11 cellular contexts compared by ENCODE assay signal in genomic region chr1:12549106-12549459, GRCh38.
DNase-seq lines count a peak whose midpoint lies in the region; ATAC-seq and TF ChIP-seq lines count a peak whose summit lies in the region.
"Had no signal": no experiment of that assay in that cellular context is flagged by ENCODE, and none has a peak within 500 bp of the region (broad histone marks: within the 10 kb centered on the region; RNA-seq: fewer than 3 reads in every experiment).

No MANE protein-coding gene starts in this region.

- H3K4me3 ChIP-seq in GM23248, result peak overlapping the region; percentile 55; the same call in 1 of the 2 replicates
- H3K4me3 ChIP-seq in breast epithelium, result peak overlapping the region in 1 of 3 donors; percentile 49
- no peak overlapping the region for H3K4me3 ChIP-seq in left lung
- no peak overlapping the region for H3K4me3 ChIP-seq in suprapubic skin

- peak; percentile 26 for ATAC-seq in left lung
- ATAC-seq in activated T-cell treated with anti-CD3 and anti-CD28 coated beads, Interleukin-2, amount 50 U/mL, for 72 hours (replicated peaks in 1 of 2), result no peak

- CTCF ChIA-PET in activated CD4-positive, alpha-beta memory T cell treated with anti-CD3 and anti-CD28 coated beads, Interleukin-2, amount 10 ng/mL, durations not matched to agents 7 days and 5 days (lab: Charles Lee), result no interaction called here

- H3K9me3 Mint-ChIP-seq in activated CD4-positive, alpha-beta memory T cell treated with anti-CD3 and anti-CD28 coated beads, Interleukin-2, amount 10 ng/mL, durations not matched to agents 7 days and 5 days, result no peaks in the 10 kb centered on the region
- H3K9me3 Mint-ChIP-seq in activated T-cell treated with anti-CD3 and anti-CD28 coated beads, Interleukin-2, amount 50 U/mL, for 72 hours, result no peaks in the 10 kb centered on the region
- H3K9me3 Mint-ChIP-seq: activated naive CD4-positive, alpha-beta T cell treated with anti-CD3 and anti-CD28 coated beads, Interleukin-2, amount 50 U/mL, for 24 hours had no signal

- TF ChIP-seq CTCF in breast epithelium (IDR thresholded peaks at IDR 0.05) (no peak), left lung (IDR thresholded peaks at IDR 0.05) (no peak), suprapubic skin (IDR thresholded peaks at IDR 0.05) (no peak)

- H3K4me1 Mint-ChIP-seq in activated CD4-positive, alpha-beta memory T cell treated with anti-CD3 and anti-CD28 coated beads, Interleukin-2, amount 10 ng/mL, durations not matched to agents 7 days and 5 days, result no peaks in the 10 kb centered on the region
- H3K4me1 Mint-ChIP-seq in activated T-cell treated with anti-CD3 and anti-CD28 coated beads, Interleukin-2, amount 50 U/mL, for 72 hours (ENCODE audit: low read depth), result peaks cover 13% of the 10 kb centered on the region

- H2AFZ ChIP-seq in GM23248, result peak overlapping the region; percentile 1; the same call in 1 of the 2 replicates

- no peak for TF ChIP-seq POLR2A in breast epithelium (IDR thresholded peaks at IDR 0.05)
- TF ChIP-seq POLR2A in suprapubic skin (IDR thresholded peaks at IDR 0.05), result no peak

- POLR2A ChIA-PET in activated CD4-positive, alpha-beta memory T cell treated with anti-CD3 and anti-CD28 coated beads, Interleukin-2, amount 10 ng/mL, durations not matched to agents 7 days and 5 days (lab: Charles Lee), result no interaction called here

- H4K20me1 ChIP-seq in GM23248 (ENCODE audit: insufficient read depth), result no peaks in the 10 kb centered on the region

- no peaks in the 10 kb centered on the region for H3K79me2 ChIP-seq in GM23248 (ENCODE audit: insufficient read depth)

- in situ Hi-C loops in GM23248 (cut with MboI), result no loop called here

- H3K9me2 ChIP-seq in GM23248 (ENCODE audit: insufficient read depth), result no peaks in the 10 kb centered on the region

- no peak overlapping the region for H3K4me3 Mint-ChIP-seq in activated CD4-positive, alpha-beta memory T cell treated with anti-CD3 and anti-CD28 coated beads, Interleukin-2, amount 10 ng/mL, durations not matched to agents 7 days and 5 days
- no peak overlapping the region for H3K4me3 Mint-ChIP-seq in activated T-cell treated with anti-CD3 and anti-CD28 coated beads, Interleukin-2, amount 50 U/mL, for 72 hours
- H3K4me3 Mint-ChIP-seq: activated naive CD4-positive, alpha-beta T cell treated with anti-CD3 and anti-CD28 coated beads, Interleukin-2, amount 50 U/mL, for 24 hours had no signal

- H3K9me3 ChIP-seq in GM23248 (ENCODE audit: low read depth), result no peaks in the 10 kb centered on the region
- H3K9me3 ChIP-seq in breast epithelium, result no peaks in the 10 kb centered on the region
- H3K9me3 ChIP-seq in left lung, result no peaks in the 10 kb centered on the region
- H3K9me3 ChIP-seq in suprapubic skin, result no peaks in the 10 kb centered on the region

- TF ChIP-seq EP300 in suprapubic skin (IDR thresholded peaks at IDR 0.05), result no peak

- H3F3A ChIP-seq in GM23248 (ENCODE audit: insufficient read depth), result no peaks in the 10 kb centered on the region; the same call in 1 of the 2 replicates

- intact Hi-C loops in breast epithelium (cut with DNase I; ENCODE audit: low total_unique reads) (loop anchor here (5.0 kb wide), 1 partner anchor 68 kb away; the partner anchor contains the start of gene DHRS3), left lung (cut with DNase I) (no loop called here)

- H3K4me2 ChIP-seq in GM23248 (ENCODE audit: unreplicated experiment), result peak overlapping the region; percentile 69

- no peak overlapping the region for H3K27ac Mint-ChIP-seq in activated CD4-positive, alpha-beta memory T cell treated with anti-CD3 and anti-CD28 coated beads, Interleukin-2, amount 10 ng/mL, durations not matched to agents 7 days and 5 days
- H3K27ac Mint-ChIP-seq in activated T-cell treated with anti-CD3 and anti-CD28 coated beads, Interleukin-2, amount 50 U/mL, for 72 hours, result no peak overlapping the region

- H3K36me3 Mint-ChIP-seq in activated CD4-positive, alpha-beta memory T cell treated with anti-CD3 and anti-CD28 coated beads, Interleukin-2, amount 10 ng/mL, durations not matched to agents 7 days and 5 days (ENCODE audit: low read depth), result no peaks in the 10 kb centered on the region
- no peaks in the 10 kb centered on the region for H3K36me3 Mint-ChIP-seq in activated T-cell treated with anti-CD3 and anti-CD28 coated beads, Interleukin-2, amount 50 U/mL, for 72 hours (ENCODE audit: insufficient read depth in 2 of 2)
- H3K36me3 Mint-ChIP-seq: activated naive CD4-positive, alpha-beta T cell treated with anti-CD3 and anti-CD28 coated beads, Interleukin-2, amount 50 U/mL, for 24 hours had no signal

- DNase-seq in GM23248 (peak; percentile 60), breast epithelium (ENCODE audit: low spot score in 2 of 2) (peak in 1 of 2 donors; percentile 52), left lung (peak; percentile 39 to 75), suprapubic skin (ENCODE audit: low spot score in 2 of 2) (peak in 1 of 2 donors; percentile 86)
- DNase-seq in activated CD4-positive, alpha-beta memory T cell treated with anti-CD3 and anti-CD28 coated beads, Interleukin-2, amount 10 ng/mL, durations not matched to agents 7 days and 5 days, result no peak
- no peak for DNase-seq in activated naive CD4-positive, alpha-beta T cell (lab: John Stamatoyannopoulos, UW)
- DNase-seq in activated T-cell treated with anti-CD3 and anti-CD28 coated beads, Interleukin-2, amount 50 U/mL, for 72 hours, result no peak
- no peak for DNase-seq in stimulated activated CD4-positive, alpha-beta T cell treated with anti-CD3 and anti-CD28 coated beads, Interleukin-4, amount 100 ng/mL, for 24 hours
- DNase-seq: NCI-H1092 had no signal

- H3K27me3 ChIP-seq in GM23248 (replicated peaks; ENCODE audit: insufficient read depth) (no peaks in the 10 kb centered on the region), breast epithelium (no peaks in the 10 kb centered on the region), left lung (no peaks in the 10 kb centered on the region), suprapubic skin (no peaks in the 10 kb centered on the region)

- H3K27ac ChIP-seq in GM23248 (peak overlapping the region; percentile 77), breast epithelium (peak overlapping the region; percentile 83 to 89), left lung (peak overlapping the region; percentile 4 to 65), suprapubic skin (peak overlapping the region; percentile 73)
- H3K27ac ChIP-seq: epithelial cell of prostate had no signal

- H3K36me3 ChIP-seq in GM23248 (ENCODE audit: low read depth), result no peaks in the 10 kb centered on the region
- no peaks in the 10 kb centered on the region for H3K36me3 ChIP-seq in breast epithelium
- H3K36me3 ChIP-seq in left lung, result no peaks in the 10 kb centered on the region
- no peaks in the 10 kb centered on the region for H3K36me3 ChIP-seq in suprapubic skin

- peak overlapping the region; percentile 57 for H3K9ac ChIP-seq in GM23248

- peaks cover 4% of the 10 kb centered on the region for H3K27me3 Mint-ChIP-seq in activated CD4-positive, alpha-beta memory T cell treated with anti-CD3 and anti-CD28 coated beads, Interleukin-2, amount 10 ng/mL, durations not matched to agents 7 days and 5 days
- H3K27me3 Mint-ChIP-seq in activated T-cell treated with anti-CD3 and anti-CD28 coated beads, Interleukin-2, amount 50 U/mL, for 72 hours (ENCODE audit: low read depth), result no peaks in the 10 kb centered on the region
- H3K27me3 Mint-ChIP-seq: activated naive CD4-positive, alpha-beta T cell treated with anti-CD3 and anti-CD28 coated beads, Interleukin-2, amount 50 U/mL, for 24 hours had no signal

- peaks cover 16% of the 10 kb centered on the region for H3K4me1 ChIP-seq in GM23248 (ENCODE audit: insufficient read depth)
- peaks cover 7 to 14% of the 10 kb centered on the region in 2 donors for H3K4me1 ChIP-seq in breast epithelium
- H3K4me1 ChIP-seq in left lung, result peaks cover 0 to 13% of the 10 kb centered on the region in 2 donors
- peaks cover 42% of the 10 kb centered on the region for H3K4me1 ChIP-seq in suprapubic skin

- WGBS in GM23248 (ENCODE audit: low coverage in 1 of 2, low lambda C conversion rate in 2 of 2, missing lambda C conversion rate in 2 of 2), 2 experiments, result 8 to 12% methylated on average over 21 to 22 of the region's 22 CpGs
- WGBS in suprapubic skin, result 57% methylated on average over 17 of the region's 22 CpGs

Comparison
In these comparisons a context has a peak if more than half of its experiments do, and no peak if none do; other contexts are left out.
1. DNase-seq: peak in GM23248 (single experiment) and left lung (2 of 2); none in activated CD4-positive, alpha-beta memory T cell treated with anti-CD3 and anti-CD28 coated beads, Interleukin-2, amount 10 ng/mL, durations not matched to agents 7 days and 5 days (single experiment), activated naive CD4-positive, alpha-beta T cell (0 of 4), activated T-cell treated with anti-CD3 and anti-CD28 coated beads, Interleukin-2, amount 50 U/mL, for 72 hours (0 of 2) and stimulated activated CD4-positive, alpha-beta T cell treated with anti-CD3 and anti-CD28 coated beads, Interleukin-4, amount 100 ng/mL, for 24 hours (single experiment).
2. H3K27ac ChIP-seq: peak in every context shown above with its lines; median percentile 86 in breast epithelium; 77 in GM23248; 73 in suprapubic skin; 34 in left lung.